ENCODE assay signal across 10 cellular contexts in the genomic region with DNA sequence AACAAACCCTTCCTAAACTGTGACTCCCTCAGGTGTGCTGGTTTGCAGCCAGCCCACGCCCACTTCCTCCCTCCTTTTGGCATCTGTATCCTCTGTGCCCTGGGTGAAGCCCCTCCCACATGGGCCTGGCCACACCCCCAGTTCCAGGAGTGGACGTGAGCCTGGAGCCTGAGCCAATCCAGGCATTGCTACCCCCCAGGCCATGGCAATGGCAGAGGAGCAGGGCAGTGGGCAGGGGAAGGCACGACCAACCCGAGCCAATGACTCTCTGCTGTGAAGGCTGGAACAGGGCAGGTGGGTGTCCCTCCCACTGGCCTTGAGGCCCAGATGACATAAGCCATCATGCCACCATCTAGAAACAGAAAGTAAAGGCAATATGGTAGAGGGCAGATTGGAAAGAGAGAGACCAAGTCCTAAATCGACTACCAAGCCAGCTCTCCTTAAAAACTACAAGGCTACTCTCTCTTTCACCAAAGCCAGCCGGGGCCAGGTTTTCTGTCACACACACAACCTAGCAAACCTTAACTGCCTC. TPM values are rescaled to one million over a fixed set of nuclear protein-coding genes. Genes with fewer than 3 reads are reported as not detected.
DNase-seq lines count a peak whose midpoint lies in the region; ATAC-seq, FAIRE-seq and TF ChIP-seq lines count a peak whose summit lies in the region.
"Had no signal": no experiment of that assay in that cellular context is flagged by ENCODE, and none has a peak within 500 bp of the region (broad histone marks: within the 10 kb centered on the region; RNA-seq: fewer than 3 reads in every experiment).

No MANE protein-coding gene starts in this region.

- 78 to 85% methylated on average over 6 of the region's 6 CpGs for WGBS in sigmoid colon, 2 donors

- CTCF ChIA-PET in A673 (lab: Charles Lee) = no interaction called here

- H3K36me3 ChIP-seq in sigmoid colon (no peaks in the 10 kb centered on the region), A673 (ENCODE audit: insufficient read depth, low read length, poor library complexity, severe bottlenecking) (no peaks in the 10 kb centered on the region)
- H3K36me3 ChIP-seq: Peyer's patch had no signal

- H3K9me3 ChIP-seq in sigmoid colon (no peaks in the 10 kb centered on the region), A673 (ENCODE audit: low read depth, low read length, poor library complexity, severe bottlenecking) (no peaks in the 10 kb centered on the region)

- no peak for TF ChIP-seq EP300 in sigmoid colon (IDR thresholded peaks at IDR 0.05)

- peak overlapping the region; percentile 58 to 83 (median 76) for H3K27ac ChIP-seq in sigmoid colon
- no peak overlapping the region for H3K27ac ChIP-seq in A673 (ENCODE audit: low read depth, low read length, poor library complexity, severe bottlenecking)

- H3K27me3 ChIP-seq in sigmoid colon (no peaks in the 10 kb centered on the region), A673 (replicated peaks; ENCODE audit: insufficient read depth, low read depth, low read length, poor library complexity) (no peaks in the 10 kb centered on the region)
- H3K27me3 ChIP-seq: Peyer's patch had no signal

- BruUV-seq in A673 (replicated peaks; lab: Mats Ljungman, UMichigan) = no TSS peak

- ATAC-seq in HG03135 (IDR thresholded peaks at IDR 0.05; ENCODE audit: unreplicated experiment) = no peak

- no peak for TF ChIP-seq POLR2A in sigmoid colon (IDR thresholded peaks at IDR 0.05)

- TF ChIP-seq CTCF in epithelial cell of esophagus (IDR thresholded peaks at IDR 0.05; ENCODE audit: insufficient read depth, low read depth, low read length, missing control alignments) = no peak
- no peak for TF ChIP-seq CTCF in sigmoid colon (IDR thresholded peaks at IDR 0.05)
- no peak for TF ChIP-seq CTCF in A673 (conservative IDR thresholded peaks at IDR 0.05; ENCODE audit: low read depth, low read length)

- intact Hi-C loops in sigmoid colon (cut with DNase I) = no loop called here
- intact Hi-C loops in A673 (cut with micrococcal nuclease; ENCODE audit: unreplicated experiment) = no loop called here

- POLR2A ChIA-PET in A673 (lab: Charles Lee; ENCODE audit: low non-redundant PET) = interaction anchor here (0.6 kb wide), 1 partner anchor 55 kb away, joined by 8 read pairs; no protein-coding TSS in a partner anchor

- DNase-seq in NCI-H2107 treated with DMSO at 0.1 percent for 48 hours (lab: John Stamatoyannopoulos, UW; ENCODE audit: unreplicated experiment) (peak; percentile 30), NCI-H2107 (lab: John Stamatoyannopoulos, UW) (no peak), NCI-H187 (lab: John Stamatoyannopoulos, UW) (peak; percentile 80 to 86), epithelial cell of esophagus (ENCODE audit: low read depth) (peak; percentile 12), sigmoid colon (no peak), RCC 7860 (ENCODE audit: low spot score) (no peak), A673 (ENCODE audit: low spot score) (no peak)
- DNase-seq: dermis blood vessel endothelial cell had no signal

- H3K4me1 ChIP-seq in sigmoid colon = peaks cover 0 to 47% (median 42%) of the 10 kb centered on the region in 4 donors
- H3K4me1 ChIP-seq in A673 (ENCODE audit: insufficient read depth, low read length, poor library complexity, severe bottlenecking) = no peaks in the 10 kb centered on the region

- no peak for FAIRE-seq in RCC 7860 (lab: Jason Lieb, UNC)

- H3K4me3 ChIP-seq in epithelial cell of esophagus (ENCODE audit: low read length) = no peak overlapping the region
- no peak overlapping the region for H3K4me3 ChIP-seq in sigmoid colon
- no peak overlapping the region for H3K4me3 ChIP-seq in A673 (ENCODE audit: low read depth, low read length, poor library complexity, severe bottlenecking)
- H3K4me3 ChIP-seq: Peyer's patch had no signal

RNA-seq across cellular contexts. Expression of gene FAM174B, which starts 18.6 kb away (rescaled TPM):
- total RNA-seq in sigmoid colon = 10 to 100 TPM in 1 of 4 donors, 1 to 10 TPM in 3; 5.3 to 38.9 (median 6.1) TPM
- polyA plus RNA-seq in sigmoid colon = 10 to 100 TPM in 1 of 3 donors, 1 to 10 TPM in 2; 8.1 to 19.8 (median 9.5) TPM
- 2.7 and 3.7 TPM in 2 replicates for total RNA-seq in A673 (2021)

Comparison
In these comparisons a context has a peak if more than half of its experiments do, and no peak if none do; other contexts are left out.
1. DNase-seq: peak in NCI-H2107 treated with DMSO at 0.1 percent for 48 hours (single experiment), NCI-H187 (2 of 2) and epithelial cell of esophagus (single experiment); none in NCI-H2107 (single experiment), sigmoid colon (single experiment), RCC 7860 (single experiment) and A673 (single experiment).